ENCODE assay signal across 16 cellular contexts in genomic region chr2:19255481-19255880, GRCh38.
"Had no signal": no experiment of that assay in that cellular context is flagged by ENCODE, and none has a peak within 500 bp of the region (broad histone marks: within the 10 kb centered on the region; RNA-seq: fewer than 3 reads in every experiment).

No MANE protein-coding gene starts in this region.

- H3K4me1 ChIP-seq: adrenal gland had no signal

- DNase-seq: activated CD4-positive, alpha-beta T cell treated with anti-CD3 and anti-CD28 coated beads, Interleukin-2, amount 10 ng/mL, durations not matched to agents 7 days and 5 days; activated CD4-positive, CD25-positive, alpha-beta regulatory T cell; activated naive CD4-positive, alpha-beta T cell treated with anti-CD3 and anti-CD28 coated beads, Interleukin-2, amount 50 U/mL, for 16 hours; activated T-cell treated with anti-CD3 and anti-CD28 coated beads for 4 hours; adrenal gland; heart left ventricle; islet precursor cell; left ventricle myocardium superior; midbrain; naive B cell; right cardiac atrium; T-helper 2 cell; trophoblast cell had no signal

- H3K4me1 Mint-ChIP-seq: activated CD4-positive, alpha-beta T cell treated with anti-CD3 and anti-CD28 coated beads, Interleukin-2, amount 10 ng/mL, durations not matched to agents 7 days and 5 days; central memory CD8-positive, alpha-beta T cell; naive B cell; stimulated activated memory B cell treated with anti-CD40 and anti-IgM and Interleukin-4, amounts not matched to agents 10 μg/mL and 1 μg/mL and 100 μg/mL, for 72 hours had no signal

- H3K27me3 Mint-ChIP-seq: activated CD4-positive, alpha-beta T cell treated with anti-CD3 and anti-CD28 coated beads, Interleukin-2, amount 10 ng/mL, durations not matched to agents 7 days and 5 days; dendritic cell treated with granulocyte-macrophage colony-stimulating factor and Interleukin-4, amounts not matched to agents 40 ng/mL and 50 ng/mL, for 4 days; naive B cell; stimulated activated memory B cell treated with anti-CD40 and anti-IgM and Interleukin-4, amounts not matched to agents 10 μg/mL and 1 μg/mL and 100 μg/mL, for 72 hours had no signal

- H3K27ac ChIP-seq: adrenal gland, heart left ventricle had no signal

- H3K9me3 ChIP-seq: adrenal gland had no signal

- H3K36me3 ChIP-seq: adrenal gland, heart left ventricle had no signal

- H3K36me3 Mint-ChIP-seq: naive B cell; stimulated activated memory B cell treated with anti-CD40 and anti-IgM and Interleukin-4, amounts not matched to agents 10 μg/mL and 1 μg/mL and 100 μg/mL, for 72 hours had no signal

- H3K9me3 Mint-ChIP-seq: central memory CD8-positive, alpha-beta T cell had no signal

- ATAC-seq: heart left ventricle; left ventricle myocardium superior; stimulated activated memory B cell treated with anti-CD40 and anti-IgM and Interleukin-4, amounts not matched to agents 10 μg/mL and 1 μg/mL and 100 μg/mL, for 72 hours had no signal

- H3K27me3 ChIP-seq: adrenal gland, heart left ventricle had no signal

- H3K4me3 ChIP-seq: adrenal gland, heart left ventricle had no signal

- H3K4me3 Mint-ChIP-seq: activated CD4-positive, alpha-beta T cell treated with anti-CD3 and anti-CD28 coated beads, Interleukin-2, amount 10 ng/mL, durations not matched to agents 7 days and 5 days; central memory CD8-positive, alpha-beta T cell; dendritic cell treated with granulocyte-macrophage colony-stimulating factor and Interleukin-4, amounts not matched to agents 40 ng/mL and 50 ng/mL, for 4 days; naive B cell; stimulated activated memory B cell treated with anti-CD40 and anti-IgM and Interleukin-4, amounts not matched to agents 10 μg/mL and 1 μg/mL and 100 μg/mL, for 72 hours had no signal
